9 cellular contexts compared by ENCODE assay signal in the genomic region with DNA sequence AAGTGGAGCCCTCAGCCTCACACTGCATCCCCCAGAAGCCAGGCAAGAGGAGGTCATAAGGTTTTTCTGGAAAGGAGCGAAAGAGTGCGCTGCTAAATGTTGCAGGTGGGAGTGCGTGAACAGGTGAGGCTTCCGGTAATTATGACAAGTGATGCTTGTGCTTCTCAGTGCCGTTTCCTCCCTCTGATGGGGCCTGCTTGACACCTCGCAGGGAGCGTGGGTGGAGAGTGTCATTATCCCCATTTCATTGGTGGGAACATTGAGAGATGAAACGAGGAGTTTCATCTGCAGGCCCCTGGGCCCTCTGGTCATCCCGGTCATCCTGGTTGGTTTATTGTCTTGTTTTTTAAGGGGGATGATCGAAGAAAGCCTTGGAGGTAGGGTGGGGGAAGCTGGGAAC. TPM values are rescaled to one million over a fixed set of nuclear protein-coding genes. Genes with fewer than 3 reads are reported as not detected.
A peak's percentile ranks its signal among the peaks of the same experiment; 100 is the strongest.
DNase-seq lines count a peak whose midpoint lies in the region; ATAC-seq and TF ChIP-seq lines count a peak whose summit lies in the region.
"Had no signal": no experiment of that assay in that cellular context is flagged by ENCODE, and none has a peak within 500 bp of the region (broad histone marks: within the 10 kb centered on the region; RNA-seq: fewer than 3 reads in every experiment).

No MANE protein-coding gene starts in this region.

- no peaks in the 10 kb centered on the region for H3K27me3 Mint-ChIP-seq in activated CD4-positive, alpha-beta memory T cell treated with anti-CD3 and anti-CD28 coated beads, Interleukin-2, amount 10 ng/mL, durations not matched to agents 7 days and 5 days
- H3K27me3 Mint-ChIP-seq in endodermal cell (ENCODE audit: insufficient read depth): no peaks in the 10 kb centered on the region

- peak overlapping the region; percentile 34 for H3K9ac ChIP-seq in endodermal cell (ENCODE audit: extremely low read depth, low read length, poor library complexity, severe bottlenecking)

- peaks cover 16% of the 10 kb centered on the region for H3K36me3 Mint-ChIP-seq in activated CD4-positive, alpha-beta memory T cell treated with anti-CD3 and anti-CD28 coated beads, Interleukin-2, amount 10 ng/mL, durations not matched to agents 7 days and 5 days (ENCODE audit: low read depth)
- H3K36me3 Mint-ChIP-seq in endodermal cell (ENCODE audit: low read depth): peaks cover 23% of the 10 kb centered on the region
- H3K36me3 Mint-ChIP-seq in stimulated activated effector memory CD8-positive, alpha-beta T cell treated with anti-CD3 and anti-CD28 coated beads, Interleukin-12 subunit alpha, Interleukin-12 subunit beta, amount 100 ng/mL, for 72 hours: peaks cover 5% of the 10 kb centered on the region

- H3K4me1 ChIP-seq in endodermal cell (ENCODE audit: control insufficient read depth, insufficient read depth, low read length): peaks cover 36% of the 10 kb centered on the region

- no peaks in the 10 kb centered on the region for H3K9me3 Mint-ChIP-seq in activated CD4-positive, alpha-beta memory T cell treated with anti-CD3 and anti-CD28 coated beads, Interleukin-2, amount 10 ng/mL, durations not matched to agents 7 days and 5 days
- H3K9me3 Mint-ChIP-seq in endodermal cell: peaks cover 3% of the 10 kb centered on the region
- H3K9me3 Mint-ChIP-seq in stimulated activated effector memory CD8-positive, alpha-beta T cell treated with anti-CD3 and anti-CD28 coated beads, Interleukin-12 subunit alpha, Interleukin-12 subunit beta, amount 100 ng/mL, for 72 hours: no peaks in the 10 kb centered on the region

- no peak for ATAC-seq in stimulated activated effector memory CD8-positive, alpha-beta T cell treated with anti-CD3 and anti-CD28 coated beads, Interleukin-12 subunit alpha, Interleukin-12 subunit beta, amount 100 ng/mL, for 72 hours
- no peak for ATAC-seq in HG02678 (IDR thresholded peaks at IDR 0.05; ENCODE audit: unreplicated experiment)

- H3K27ac Mint-ChIP-seq in activated CD4-positive, alpha-beta memory T cell treated with anti-CD3 and anti-CD28 coated beads, Interleukin-2, amount 10 ng/mL, durations not matched to agents 7 days and 5 days: peak overlapping the region; percentile 22
- H3K27ac Mint-ChIP-seq in endodermal cell: peak overlapping the region; percentile 80
- peak overlapping the region; percentile 70 for H3K27ac Mint-ChIP-seq in stimulated activated effector memory CD8-positive, alpha-beta T cell treated with anti-CD3 and anti-CD28 coated beads, Interleukin-12 subunit alpha, Interleukin-12 subunit beta, amount 100 ng/mL, for 72 hours

- H3K4me3 ChIP-seq in endodermal cell (ENCODE audit: low read length): peak overlapping the region; percentile 74

- 90 to 92% methylated on average over 5 to 10 of the region's 10 CpGs for WGBS in endodermal cell (ENCODE audit: insufficient coverage in 1 of 2, insufficient read length in 1 of 2), 2 experiments

- CTCF ChIA-PET in activated CD4-positive, alpha-beta memory T cell treated with anti-CD3 and anti-CD28 coated beads, Interleukin-2, amount 10 ng/mL, durations not matched to agents 7 days and 5 days (lab: Charles Lee): no interaction called here

- peaks cover 7% of the 10 kb centered on the region for H3K9me3 ChIP-seq in endodermal cell (ENCODE audit: control insufficient read depth, low read length)

- TF ChIP-seq CTCF in endodermal cell (conservative IDR thresholded peaks at IDR 0.05): no peak

- H3K27me3 ChIP-seq in endodermal cell (ENCODE audit: control insufficient read depth, insufficient read depth, low read length, poor library complexity, severe bottlenecking): no peaks in the 10 kb centered on the region

- peak overlapping the region; percentile 85 for H3K27ac ChIP-seq in endodermal cell (ENCODE audit: low read depth, low read length)

- peak; percentile 50 for DNase-seq in NCI-H748 (lab: John Stamatoyannopoulos, UW; ENCODE audit: unreplicated experiment)
- no peak for DNase-seq in NCI-H748 treated with DMSO at 0.1 percent for 48 hours (lab: John Stamatoyannopoulos, UW)
- no peak for DNase-seq in activated CD4-positive, alpha-beta memory T cell treated with anti-CD3 and anti-CD28 coated beads, Interleukin-2, amount 10 ng/mL, durations not matched to agents 7 days and 5 days
- DNase-seq in endodermal cell: no peak
- no peak for DNase-seq in stimulated activated effector memory CD8-positive, alpha-beta T cell treated with anti-CD3 and anti-CD28 coated beads, Interleukin-12 subunit alpha, Interleukin-12 subunit beta, amount 100 ng/mL, for 72 hours (ENCODE audit: low spot score in 2 of 2)
- DNase-seq in RKO (ENCODE audit: low spot score): no peak
- DNase-seq in D341Med (ENCODE audit: low spot score): no peak
- DNase-seq: ACHN had no signal

- H3K4me3 Mint-ChIP-seq in activated CD4-positive, alpha-beta memory T cell treated with anti-CD3 and anti-CD28 coated beads, Interleukin-2, amount 10 ng/mL, durations not matched to agents 7 days and 5 days: no peak overlapping the region
- H3K4me3 Mint-ChIP-seq in endodermal cell: peak overlapping the region; percentile 45
- H3K4me3 Mint-ChIP-seq in stimulated activated effector memory CD8-positive, alpha-beta T cell treated with anti-CD3 and anti-CD28 coated beads, Interleukin-12 subunit alpha, Interleukin-12 subunit beta, amount 100 ng/mL, for 72 hours: peak overlapping the region; percentile 47

- peaks cover 17% of the 10 kb centered on the region for H3K36me3 ChIP-seq in endodermal cell (ENCODE audit: control insufficient read depth, insufficient read depth, low read length)

- H3K4me1 Mint-ChIP-seq in activated CD4-positive, alpha-beta memory T cell treated with anti-CD3 and anti-CD28 coated beads, Interleukin-2, amount 10 ng/mL, durations not matched to agents 7 days and 5 days: peaks cover 63% of the 10 kb centered on the region
- H3K4me1 Mint-ChIP-seq in endodermal cell: peaks cover 65% of the 10 kb centered on the region
- peaks cover 98% of the 10 kb centered on the region for H3K4me1 Mint-ChIP-seq in stimulated activated effector memory CD8-positive, alpha-beta T cell treated with anti-CD3 and anti-CD28 coated beads, Interleukin-12 subunit alpha, Interleukin-12 subunit beta, amount 100 ng/mL, for 72 hours

- POLR2A ChIA-PET in activated CD4-positive, alpha-beta memory T cell treated with anti-CD3 and anti-CD28 coated beads, Interleukin-2, amount 10 ng/mL, durations not matched to agents 7 days and 5 days (lab: Charles Lee): no interaction called here

RNA-seq across cellular contexts. Expression of gene BCR, which starts 57.5 kb away (rescaled TPM):
- total RNA-seq in activated CD4-positive, alpha-beta memory T cell treated with anti-CD3 and anti-CD28 coated beads, Interleukin-2, amount 10 ng/mL, durations not matched to agents 7 days and 5 days: 10 to 100 TPM; 60.7 to 63.2 TPM
- total RNA-seq in endodermal cell: 100 to 1,000 TPM; 102 to 172 TPM
- 52.0 TPM for polyA plus RNA-seq in endodermal cell (2013, experiment 1 of 2)
- polyA plus RNA-seq in endodermal cell (2013, experiment 2 of 2): 54.4 TPM

Comparison
In these comparisons a context has a peak if more than half of its experiments do, and no peak if none do; other contexts are left out.
1. H3K27ac Mint-ChIP-seq: peak in every context shown above with its lines; median percentile 80 in endodermal cell; 70 in stimulated activated effector memory CD8-positive, alpha-beta T cell treated with anti-CD3 and anti-CD28 coated beads, Interleukin-12 subunit alpha, Interleukin-12 subunit beta, amount 100 ng/mL, for 72 hours; 22 in activated CD4-positive, alpha-beta memory T cell treated with anti-CD3 and anti-CD28 coated beads, Interleukin-2, amount 10 ng/mL, durations not matched to agents 7 days and 5 days.